34 cellular contexts compared by ENCODE assay signal in genomic region chr15:89900849-89901248, GRCh38. TPM values are rescaled to one million over a fixed set of nuclear protein-coding genes. Genes with fewer than 3 reads are reported as not detected.
"Had no signal": no experiment of that assay in that cellular context is flagged by ENCODE, and none has a peak within 500 bp of the region (broad histone marks: within the 10 kb centered on the region; RNA-seq: fewer than 3 reads in every experiment).

No MANE protein-coding gene starts in this region.

- H3K36me3 ChIP-seq: brain microvascular endothelial cell, SJCRH30 had no signal

- H3K27me3 Mint-ChIP-seq: activated CD4-positive, alpha-beta memory T cell treated with anti-CD3 and anti-CD28 coated beads, Interleukin-2, amount 10 ng/mL, durations not matched to agents 7 days and 5 days had no signal

- H3K4me3 Mint-ChIP-seq: activated CD4-positive, alpha-beta memory T cell treated with anti-CD3 and anti-CD28 coated beads, Interleukin-2, amount 10 ng/mL, durations not matched to agents 7 days and 5 days; activated CD8-positive, alpha-beta memory T cell treated with anti-CD3 and anti-CD28 coated beads, Interleukin-2, amount 10 ng/mL, durations not matched to agents 7 days and 5 days; activated naive CD4-positive, alpha-beta T cell treated with anti-CD3 and anti-CD28 coated beads, Interleukin-2, amount 10 ng/mL, durations not matched to agents 7 days and 5 days; activated naive CD8-positive, alpha-beta T cell treated with anti-CD3 and anti-CD28 coated beads for 36 hours; central memory CD8-positive, alpha-beta T cell; IgD-negative memory B cell had no signal

- H3K27ac Mint-ChIP-seq: activated CD4-positive, alpha-beta memory T cell treated with anti-CD3 and anti-CD28 coated beads, Interleukin-2, amount 10 ng/mL, durations not matched to agents 7 days and 5 days; activated CD8-positive, alpha-beta memory T cell treated with anti-CD3 and anti-CD28 coated beads, Interleukin-2, amount 10 ng/mL, durations not matched to agents 7 days and 5 days; activated naive CD4-positive, alpha-beta T cell treated with anti-CD3 and anti-CD28 coated beads, Interleukin-2, amount 10 ng/mL, durations not matched to agents 7 days and 5 days; activated naive CD8-positive, alpha-beta T cell treated with anti-CD3 and anti-CD28 coated beads for 36 hours had no signal

- H3K4me3 ChIP-seq: MG63, PC-9, SJCRH30, SK-N-MC had no signal

- H3K9me3 Mint-ChIP-seq: activated CD4-positive, alpha-beta memory T cell treated with anti-CD3 and anti-CD28 coated beads, Interleukin-2, amount 10 ng/mL, durations not matched to agents 7 days and 5 days; activated naive CD4-positive, alpha-beta T cell treated with anti-CD3 and anti-CD28 coated beads, Interleukin-2, amount 10 ng/mL, durations not matched to agents 7 days and 5 days; activated naive CD8-positive, alpha-beta T cell treated with anti-CD3 and anti-CD28 coated beads for 36 hours; central memory CD8-positive, alpha-beta T cell; IgD-negative memory B cell had no signal

- H3K4me1 Mint-ChIP-seq: activated CD4-positive, alpha-beta memory T cell treated with anti-CD3 and anti-CD28 coated beads, Interleukin-2, amount 10 ng/mL, durations not matched to agents 7 days and 5 days; activated CD8-positive, alpha-beta memory T cell treated with anti-CD3 and anti-CD28 coated beads, Interleukin-2, amount 10 ng/mL, durations not matched to agents 7 days and 5 days; activated naive CD4-positive, alpha-beta T cell treated with anti-CD3 and anti-CD28 coated beads, Interleukin-2, amount 10 ng/mL, durations not matched to agents 7 days and 5 days; activated naive CD8-positive, alpha-beta T cell treated with anti-CD3 and anti-CD28 coated beads for 36 hours; central memory CD8-positive, alpha-beta T cell had no signal

- ATAC-seq: activated CD8-positive, alpha-beta memory T cell treated with anti-CD3 and anti-CD28 coated beads, Interleukin-2, amount 10 ng/mL, durations not matched to agents 7 days and 5 days had no signal

- H3K9me3 ChIP-seq: MG63, SJCRH30 had no signal

- H3K27me3 ChIP-seq: brain microvascular endothelial cell, MG63 had no signal

- H3K4me1 ChIP-seq: SJCRH30 had no signal

- H3K36me3 Mint-ChIP-seq: activated CD8-positive, alpha-beta memory T cell treated with anti-CD3 and anti-CD28 coated beads, Interleukin-2, amount 10 ng/mL, durations not matched to agents 7 days and 5 days; activated naive CD4-positive, alpha-beta T cell treated with anti-CD3 and anti-CD28 coated beads, Interleukin-2, amount 10 ng/mL, durations not matched to agents 7 days and 5 days; activated naive CD8-positive, alpha-beta T cell treated with anti-CD3 and anti-CD28 coated beads for 36 hours had no signal

- DNase-seq: activated CD4-positive, alpha-beta memory T cell treated with anti-CD3 and anti-CD28 coated beads, Interleukin-2, amount 10 ng/mL, durations not matched to agents 7 days and 5 days; activated CD4-positive, alpha-beta T cell treated with anti-CD3 and anti-CD28 coated beads for 1 hour; activated CD4-positive, alpha-beta T cell treated with anti-CD3 and anti-CD28 coated beads for 48 hours; activated CD4-positive, CD25-positive, alpha-beta regulatory T cell; activated CD8-positive, alpha-beta memory T cell treated with anti-CD3 and anti-CD28 coated beads, Interleukin-2, amount 10 ng/mL, durations not matched to agents 7 days and 5 days; activated CD8-positive, alpha-beta memory T cell treated with anti-CD3 and anti-CD28 coated beads, Interleukin-2, amount 50 U/mL, for 48 hours; activated naive CD4-positive, alpha-beta T cell treated with anti-CD3 and anti-CD28 coated beads, Interleukin-2, amount 10 ng/mL, durations not matched to agents 7 days and 5 days; activated naive CD8-positive, alpha-beta T cell treated with anti-CD3 and anti-CD28 coated beads for 36 hours; activated T-cell treated with anti-CD3 and anti-CD28 coated beads, Interleukin-2, amount 50 U/mL, for 48 hours; amniotic stem cell; aorta; brain microvascular endothelial cell; Karpas-422; KBM-7; MG63; NCI-H1048; NCI-H1105 treated with DMSO at 0.1 percent for 48 hours; NCI-H1436; NCI-H1694 treated with DMSO at 0.1 percent for 48 hours; NCI-H2029; NCI-H345; NCI-H524 treated with DMSO at 0.1 percent for 48 hours; NK-92 treated with Interleukin-12 subunit alpha and Interleukin-12 subunit beta, amount 100 ng/mL, for 24 hours; PC-9; SHP77; SJCRH30; T1000; WERI-Rb-1 had no signal

- H3K27ac ChIP-seq: brain microvascular endothelial cell, PC-9, RWPE1, SJCRH30, SK-N-MC, WERI-Rb-1 had no signal

RNA-seq across cellular contexts. Expression of gene ARPIN, which starts 11.9 kb away (rescaled TPM):
- total RNA-seq: activated CD4-positive, alpha-beta memory T cell treated with anti-CD3 and anti-CD28 coated beads, Interleukin-2, amount 10 ng/mL, durations not matched to agents 7 days and 5 days; activated CD8-positive, alpha-beta memory T cell treated with anti-CD3 and anti-CD28 coated beads, Interleukin-2, amount 10 ng/mL, durations not matched to agents 7 days and 5 days; activated naive CD8-positive, alpha-beta T cell treated with anti-CD3 and anti-CD28 coated beads for 36 hours; T-helper 1 cell treated with Interleukin-12 subunit alpha and Interleukin-12 subunit beta and Interleukin-4 antibody, amounts not matched to agents 30 ng/mL and 1 ng/mL, for 36 hours; T-helper 2 cell treated with Interferon-gamma antibody and Interleukin-4, amounts not matched to agents 100 ng/mL and 5 ng/mL, for 36 hours had no signal
- polyA plus RNA-seq: IgD-negative memory B cell had no signal
